In genomic region chr5:176342766-176343458, GRCh38 we compare ENCODE assay signal across 17 cellular contexts.
"Had no signal": no experiment of that assay in that cellular context is flagged by ENCODE, and none has a peak within 500 bp of the region (broad histone marks: within the 10 kb centered on the region; RNA-seq: fewer than 3 reads in every experiment).

No MANE protein-coding gene starts in this region.

- H3K9me3 Mint-ChIP-seq: activated B cell treated with CpG ODN at 0.5 μM for 24 hours; activated CD4-positive, alpha-beta T cell treated with anti-CD3 and anti-CD28 coated beads, Interleukin-2, amount 10 ng/mL, durations not matched to agents 24 days and 14 days; dendritic cell treated with granulocyte-macrophage colony-stimulating factor and Interleukin-4, amounts not matched to agents 40 ng/mL and 50 ng/mL, for 4 days; effector memory CD8-positive, alpha-beta T cell; naive B cell; stimulated activated naive B cell treated with anti-CD40 and anti-IgM and Interleukin-4, amounts not matched to agents 10 μg/mL and 1 μg/mL and 100 μg/mL, for 72 hours had no signal

- H3K4me3 Mint-ChIP-seq: activated B cell treated with CpG ODN at 0.5 μM for 24 hours; activated CD4-positive, alpha-beta T cell treated with anti-CD3 and anti-CD28 coated beads, Interleukin-2, amount 10 ng/mL, durations not matched to agents 24 days and 14 days; dendritic cell treated with granulocyte-macrophage colony-stimulating factor and Interleukin-4, amounts not matched to agents 40 ng/mL and 50 ng/mL, for 4 days; effector memory CD8-positive, alpha-beta T cell; naive B cell; stimulated activated naive B cell treated with anti-CD40 and anti-IgM and Interleukin-4, amounts not matched to agents 10 μg/mL and 1 μg/mL and 100 μg/mL, for 72 hours had no signal

- H3K27ac Mint-ChIP-seq: activated B cell treated with CpG ODN at 0.5 μM for 24 hours; activated CD4-positive, alpha-beta T cell treated with anti-CD3 and anti-CD28 coated beads, Interleukin-2, amount 10 ng/mL, durations not matched to agents 24 days and 14 days; dendritic cell treated with granulocyte-macrophage colony-stimulating factor and Interleukin-4, amounts not matched to agents 40 ng/mL and 50 ng/mL, for 4 days; stimulated activated naive B cell treated with anti-CD40 and anti-IgM and Interleukin-4, amounts not matched to agents 10 μg/mL and 1 μg/mL and 100 μg/mL, for 72 hours had no signal

- H3K4me1 Mint-ChIP-seq: activated B cell treated with CpG ODN at 0.5 μM for 24 hours; activated CD4-positive, alpha-beta T cell treated with anti-CD3 and anti-CD28 coated beads, Interleukin-2, amount 10 ng/mL, durations not matched to agents 24 days and 14 days; stimulated activated naive B cell treated with anti-CD40 and anti-IgM and Interleukin-4, amounts not matched to agents 10 μg/mL and 1 μg/mL and 100 μg/mL, for 72 hours had no signal

- H3K27me3 Mint-ChIP-seq: activated B cell treated with CpG ODN at 0.5 μM for 24 hours; activated CD4-positive, alpha-beta T cell treated with anti-CD3 and anti-CD28 coated beads, Interleukin-2, amount 10 ng/mL, durations not matched to agents 24 days and 14 days; dendritic cell treated with granulocyte-macrophage colony-stimulating factor and Interleukin-4, amounts not matched to agents 40 ng/mL and 50 ng/mL, for 4 days; effector memory CD8-positive, alpha-beta T cell; naive B cell; stimulated activated naive B cell treated with anti-CD40 and anti-IgM and Interleukin-4, amounts not matched to agents 10 μg/mL and 1 μg/mL and 100 μg/mL, for 72 hours had no signal

- DNase-seq: activated B cell treated with CpG ODN at 0.5 μM for 24 hours; activated CD4-positive, alpha-beta T cell treated with anti-CD3 and anti-CD28 coated beads, Interleukin-2, amount 10 ng/mL, durations not matched to agents 24 days and 14 days; activated CD8-positive, alpha-beta memory T cell treated with anti-CD3 and anti-CD28 coated beads for 24 hours; activated effector memory CD4-positive, alpha-beta T cell treated with anti-CD3 and anti-CD28 coated beads, Interleukin-2, amount 50 U/mL, for 16 hours; body of pancreas; effector memory CD8-positive, alpha-beta T cell; hypothalamus; lower lobe of right lung; naive B cell; small intestine; stimulated activated naive B cell treated with anti-CD40 and anti-IgM and Interleukin-4, amounts not matched to agents 10 μg/mL and 1 μg/mL and 100 μg/mL, for 72 hours; T-helper 1 cell had no signal

- ATAC-seq: body of pancreas; effector memory CD8-positive, alpha-beta T cell; lower lobe of right lung; stimulated activated naive B cell treated with anti-CD40 and anti-IgM and Interleukin-4, amounts not matched to agents 10 μg/mL and 1 μg/mL and 100 μg/mL, for 72 hours had no signal

- H3K9me3 ChIP-seq: body of pancreas, lower lobe of right lung, neutrophil, right atrium auricular region, tibial nerve, vagina had no signal
